Comparison of ENCODE assay signal across 8 cellular contexts in genomic region chr10:102420443-102420809, GRCh38. TPM values are rescaled to one million over a fixed set of nuclear protein-coding genes. Genes with fewer than 3 reads are reported as not detected.
DNase-seq lines count a peak whose midpoint lies in the region; ATAC-seq and TF ChIP-seq lines count a peak whose summit lies in the region.

No MANE protein-coding gene starts in this region.

- TF ChIP-seq CTCF in kidney epithelial cell (IDR thresholded peaks at IDR 0.05; ENCODE audit: insufficient read depth, low read length, poor library complexity, severe bottlenecking): no peak
- TF ChIP-seq CTCF in GM13977 (IDR thresholded peaks at IDR 0.05; ENCODE audit: extremely low read depth, insufficient read depth, missing control alignments): no peak

- in situ Hi-C loops in GM13977 (cut with MboI; ENCODE audit: low pct_unique_long_range_greater_than_20kb, low sequenced_read_pairs, unreplicated experiment): no loop called here

- peaks cover 20% of the 10 kb centered on the region for H3K36me3 ChIP-seq in adipocyte (ENCODE audit: control insufficient read depth, insufficient read depth, low read length, severe bottlenecking)
- no peaks in the 10 kb centered on the region for H3K36me3 ChIP-seq in kidney epithelial cell (ENCODE audit: control insufficient read depth, insufficient read depth, low read length)

- DNase-seq in NCI-H2029 treated with DMSO at 0.1 percent for 48 hours (lab: John Stamatoyannopoulos, UW): peak; percentile 56
- DNase-seq in NCI-H2029 (lab: John Stamatoyannopoulos, UW): no peak
- no peak for DNase-seq in adipocyte (ENCODE audit: low read depth)
- peak; percentile 39 for DNase-seq in kidney epithelial cell (ENCODE audit: low read depth)
- no peak for DNase-seq in substantia nigra (lab: John Stamatoyannopoulos, UW)
- no peak for DNase-seq in GM13977 (ENCODE audit: low spot score)
- no peak for DNase-seq in NCI-H2107 (lab: John Stamatoyannopoulos, UW)

- H3K27me3 ChIP-seq in adipocyte (replicated peaks; ENCODE audit: control insufficient read depth, insufficient read depth, low read length) (peaks cover 26% of the 10 kb centered on the region), kidney epithelial cell (ENCODE audit: control insufficient read depth, insufficient read depth, low read length) (peaks cover 20% of the 10 kb centered on the region)

- H3K4me3 ChIP-seq in adipocyte (ENCODE audit: low read length): peak overlapping the region; percentile 84
- peak overlapping the region; percentile 62 for H3K4me3 ChIP-seq in kidney epithelial cell (ENCODE audit: low read depth, low read length)

- H3K4me1 ChIP-seq in adipocyte (ENCODE audit: control insufficient read depth, insufficient read depth, low read length): peaks cover 21% of the 10 kb centered on the region

- H3K27ac ChIP-seq in substantia nigra (ENCODE audit: low read depth, low read length, poor library complexity, severe bottlenecking): peak overlapping the region; percentile 88

- ATAC-seq in HG03135 (IDR thresholded peaks at IDR 0.05; ENCODE audit: unreplicated experiment): peak; percentile 49

- peak overlapping the region; percentile 84 for H3K9ac ChIP-seq in adipocyte (ENCODE audit: low read length)

- no peaks in the 10 kb centered on the region for H3K9me3 ChIP-seq in adipocyte (ENCODE audit: control insufficient read depth, low read length)

RNA-seq across cellular contexts. Expression of gene FBXL15, which starts 0.2 kb away (rescaled TPM):
- 20.6 and 26.6 TPM in 2 replicates for total RNA-seq in kidney epithelial cell

RNA-seq across cellular contexts. Expression of gene PSD, which starts 1.8 kb away (rescaled TPM):
- total RNA-seq in kidney epithelial cell: 2.0 and 3.8 TPM in 2 replicates

RNA-seq across cellular contexts. Expression of gene CUEDC2, which starts 11.9 kb away (rescaled TPM):
- 93.9 and 132 TPM in 2 replicates for total RNA-seq in kidney epithelial cell

RNA-seq across cellular contexts. Expression of gene NFKB2, which starts 24.9 kb away (rescaled TPM):
- 83.6 and 90.9 TPM in 2 replicates for total RNA-seq in kidney epithelial cell

RNA-seq across cellular contexts. Expression of gene C10orf95, which starts 30.9 kb away (rescaled TPM):
- 3.2 and 6.9 TPM in 2 replicates for total RNA-seq in kidney epithelial cell

Comparison
In these comparisons a context has a peak if more than half of its experiments do, and no peak if none do; other contexts are left out.
1. DNase-seq: peak in NCI-H2029 treated with DMSO at 0.1 percent for 48 hours (single experiment) and kidney epithelial cell (single experiment); none in NCI-H2029 (single experiment), adipocyte (single experiment), substantia nigra (0 of 49), GM13977 (single experiment) and NCI-H2107 (single experiment).